ENCODE assay signal across 14 cellular contexts in genomic region chr4:190120537-190121001, GRCh38. TPM values are rescaled to one million over a fixed set of nuclear protein-coding genes. Genes with fewer than 3 reads are reported as not detected.
DNase-seq lines count a peak whose midpoint lies in the region; ATAC-seq and TF ChIP-seq lines count a peak whose summit lies in the region.
"Not testable (repeated sequence)": the region's sequence is repeated elsewhere in the genome, so short reads cannot be mapped to it uniquely, and the experiment has no call there.
"Had no signal": no experiment of that assay in that cellular context is flagged by ENCODE, and none has a peak within 500 bp of the region (broad histone marks: within the 10 kb centered on the region; RNA-seq: fewer than 3 reads in every experiment).

No MANE protein-coding gene starts in this region.

- H3K27me3 Mint-ChIP-seq in activated T-helper 17 cell treated with anti-CD3 and anti-CD28 coated beads, Interleukin-2, amount 50 U/mL, for 72 hours: not testable (repeated sequence)

- not testable (repeated sequence) for H3K9me3 ChIP-seq in A673 (ENCODE audit: low read depth, low read length, poor library complexity, severe bottlenecking); OCI-LY7 (ENCODE audit: low read length); effector memory CD4-positive, alpha-beta T cell (ENCODE audit: control insufficient read depth, low read length)

- CTCF ChIA-PET in A673 (lab: Charles Lee); OCI-LY7 (lab: Charles Lee; ENCODE audit: unreplicated experiment): not testable (repeated sequence)

- H3K27ac Mint-ChIP-seq in activated T-helper 17 cell treated with anti-CD3 and anti-CD28 coated beads, Interleukin-2, amount 50 U/mL, for 72 hours: not testable (repeated sequence)

- POLR2A ChIA-PET in A673 (lab: Charles Lee; ENCODE audit: low non-redundant PET); OCI-LY7 (lab: Charles Lee): not testable (repeated sequence)

- H3K36me3 Mint-ChIP-seq in activated T-helper 17 cell treated with anti-CD3 and anti-CD28 coated beads, Interleukin-2, amount 50 U/mL, for 72 hours (ENCODE audit: low read depth): not testable (repeated sequence)

- H3K4me1 Mint-ChIP-seq in activated T-helper 17 cell treated with anti-CD3 and anti-CD28 coated beads, Interleukin-2, amount 50 U/mL, for 72 hours: not testable (repeated sequence)

- not testable (repeated sequence) for H3K9me2 ChIP-seq in OCI-LY7 (ENCODE audit: insufficient read depth, low read length)

- H3K79me2 ChIP-seq in OCI-LY7 (ENCODE audit: insufficient read depth, low read depth, low read length): not testable (repeated sequence)

- H3K4me3 Mint-ChIP-seq in activated T-helper 17 cell treated with anti-CD3 and anti-CD28 coated beads, Interleukin-2, amount 50 U/mL, for 72 hours: not testable (repeated sequence)

- not testable (repeated sequence) for H3K27me3 ChIP-seq in A673 (replicated peaks; ENCODE audit: insufficient read depth, low read depth, low read length, poor library complexity); effector memory CD4-positive, alpha-beta T cell (replicated peaks; ENCODE audit: control insufficient read depth, insufficient read depth, low read length, poor library complexity, severe bottlenecking)

- intact Hi-C loops in A673 (cut with micrococcal nuclease; ENCODE audit: unreplicated experiment); OCI-LY7 (cut with micrococcal nuclease; ENCODE audit: unreplicated experiment); sciatic nerve (cut with DNase I): not testable (repeated sequence)

- H3K36me3 ChIP-seq in A673 (ENCODE audit: insufficient read depth, low read length, poor library complexity, severe bottlenecking); OCI-LY7 (ENCODE audit: insufficient read depth, low read length); effector memory CD4-positive, alpha-beta T cell (ENCODE audit: control insufficient read depth, insufficient read depth, low read length): not testable (repeated sequence)

- H3K27ac ChIP-seq in A673 (ENCODE audit: low read depth, low read length, poor library complexity, severe bottlenecking); OCI-LY7 (ENCODE audit: low read depth, low read length, poor library complexity, severe bottlenecking); effector memory CD4-positive, alpha-beta T cell (ENCODE audit: insufficient read depth, low read length, poor library complexity, severe bottlenecking): not testable (repeated sequence)

- peak; percentile 36; the same call in 1 of the 2 replicates for TF ChIP-seq CTCF in A673 (conservative IDR thresholded peaks at IDR 0.05; ENCODE audit: low read depth, low read length)
- peak; percentile 67 for TF ChIP-seq CTCF in OCI-LY7 (conservative IDR thresholded peaks at IDR 0.05; ENCODE audit: low read length)

- not testable (repeated sequence) for H3K9me3 Mint-ChIP-seq in activated T-helper 17 cell treated with anti-CD3 and anti-CD28 coated beads, Interleukin-2, amount 50 U/mL, for 72 hours

- peak; percentile 11 for ATAC-seq in GM19043 (IDR thresholded peaks at IDR 0.05; ENCODE audit: low read depth, unreplicated experiment)
- ATAC-seq in HG02610 (IDR thresholded peaks at IDR 0.05; ENCODE audit: unreplicated experiment): peak; percentile 33
- ATAC-seq in activated T-helper 17 cell treated with anti-CD3 and anti-CD28 coated beads, Interleukin-2, amount 50 U/mL, for 72 hours (replicated peaks): peak; percentile 73
- peak; percentile 18 for ATAC-seq in left lobe of liver
- peak; percentile 42 for ATAC-seq in sciatic nerve

- not testable (repeated sequence) for DNase-seq in A673 (ENCODE audit: low spot score); left lobe of liver (ENCODE audit: low spot score); sciatic nerve (ENCODE audit: low spot score)
- peak; percentile 23 for DNase-seq in OCI-LY7 (ENCODE audit: low spot score)
- DNase-seq in effector memory CD4-positive, alpha-beta T cell: peak in 2 of 3 donors; percentile 22 to 43

- not testable (repeated sequence) for H4K20me1 ChIP-seq in OCI-LY7 (ENCODE audit: insufficient read depth, low read length)

- not testable (repeated sequence) for H3K4me2 ChIP-seq in OCI-LY7 (ENCODE audit: low read length)

- not testable (repeated sequence) for H2AFZ ChIP-seq in OCI-LY7 (ENCODE audit: low read length)

- not testable (repeated sequence) for H3K4me3 ChIP-seq in A673 (ENCODE audit: low read depth, low read length, poor library complexity, severe bottlenecking); OCI-LY7 (ENCODE audit: low read depth, low read length, poor library complexity, severe bottlenecking); effector memory CD4-positive, alpha-beta T cell (ENCODE audit: insufficient read depth, low read depth, low read length, poor library complexity, severe bottlenecking)

- not testable (repeated sequence) for BruUV-seq in A673 (replicated peaks; lab: Mats Ljungman, UMichigan); OCI-LY7 (replicated peaks; lab: Mats Ljungman, UMichigan)

- not testable (repeated sequence) for H3K4me1 ChIP-seq in A673 (ENCODE audit: insufficient read depth, low read length, poor library complexity, severe bottlenecking); OCI-LY7 (ENCODE audit: insufficient read depth, low read length, poor library complexity, severe bottlenecking); effector memory CD4-positive, alpha-beta T cell (ENCODE audit: control insufficient read depth, insufficient read depth, low read length, poor library complexity, severe bottlenecking)

RNA-seq across cellular contexts. Expression of gene DUX4, which starts 53.0 kb away (rescaled TPM):
- total RNA-seq in A673 (2021): not detected in 2 replicates
- total RNA-seq in OCI-LY7 (2014; rRNA removed; shearing (Covaris generic)): not detected in 2 replicates
- total RNA-seq in OCI-LY7 (2022): not detected in 2 replicates
- not detected for total RNA-seq in activated T-helper 17 cell treated with anti-CD3 and anti-CD28 coated beads, Interleukin-2, amount 50 U/mL, for 72 hours
- total RNA-seq in left lobe of liver: not detected
- not detected for total RNA-seq in sciatic nerve
- total RNA-seq: activated CD8-positive, alpha-beta memory T cell treated with anti-CD3 and anti-CD28 coated beads for 36 hours; cardiac muscle cell; CD4-positive, alpha-beta T cell; endothelial cell of umbilical vein; glomerular endothelial cell; NCI-H460 had no signal

RNA-seq across cellular contexts. Expression of gene DBET, which starts 56.3 kb away (rescaled TPM):
- total RNA-seq in A673 (2021) (0.09 TPM in 1 of 2 replicates, not detected in the other), OCI-LY7 (2022) (not detected in 2 replicates), left lobe of liver (not detected), sciatic nerve (not detected)
- not detected in 2 replicates for total RNA-seq in OCI-LY7 (2014; rRNA removed; shearing (Covaris generic))
- not detected for total RNA-seq in activated T-helper 17 cell treated with anti-CD3 and anti-CD28 coated beads, Interleukin-2, amount 50 U/mL, for 72 hours
- total RNA-seq: activated CD8-positive, alpha-beta memory T cell treated with anti-CD3 and anti-CD28 coated beads for 36 hours; cardiac muscle cell; CD4-positive, alpha-beta T cell; endothelial cell of umbilical vein; glomerular endothelial cell had no signal

Comparison
In these comparisons a context has a peak if more than half of its experiments do, and no peak if none do; other contexts are left out.
1. ATAC-seq: peak in every context shown above with its lines; median percentile 73 in activated T-helper 17 cell treated with anti-CD3 and anti-CD28 coated beads, Interleukin-2, amount 50 U/mL, for 72 hours; 42 in sciatic nerve; 33 in HG02610; 18 in left lobe of liver; 11 in GM19043.